In genomic region chr11:34680918-34681554, GRCh38 we compare ENCODE assay signal across 10 cellular contexts.
DNase-seq lines count a peak whose midpoint lies in the region; FAIRE-seq and TF ChIP-seq lines count a peak whose summit lies in the region.
"Had no signal": no experiment of that assay in that cellular context is flagged by ENCODE, and none has a peak within 500 bp of the region (broad histone marks: within the 10 kb centered on the region; RNA-seq: fewer than 3 reads in every experiment).

No MANE protein-coding gene starts in this region.

- in situ Hi-C loops in HAP-1 (cut with MboI; ENCODE audit: low sequenced_read_pairs) = no loop called here

- no peak for TF ChIP-seq CTCF in bronchial epithelial cell (IDR thresholded peaks at IDR 0.05; ENCODE audit: insufficient read depth, low read length, severe bottlenecking)

- H3K14ac ChIP-seq in mesenchymal stem cell (ENCODE audit: low read length in 2 of 2) = no peak overlapping the region

- peak; percentile 50 for FAIRE-seq in bronchial epithelial cell (lab: Jason Lieb, UNC)

- H3K4me3 ChIP-seq in bronchial epithelial cell (ENCODE audit: low read depth, low read length) = no peak overlapping the region
- H3K4me3 ChIP-seq in mesenchymal stem cell (ENCODE audit: insufficient read depth in 1 of 2, low read depth in 1 of 2, low read length in 2 of 2) = no peak overlapping the region
- no peak overlapping the region for H3K4me3 ChIP-seq in HAP-1
- H3K4me3 ChIP-seq: suprapubic skin had no signal

- WGBS in mesenchymal stem cell = 43% methylated on average over 4 of the region's 5 CpGs

- H2AK5ac ChIP-seq in mesenchymal stem cell (ENCODE audit: low read length, severe bottlenecking) = no peak overlapping the region

- no peak overlapping the region for H2BK12ac ChIP-seq in mesenchymal stem cell (ENCODE audit: low read length in 2 of 2)

- peak overlapping the region; percentile 10 for H4K91ac ChIP-seq in mesenchymal stem cell (ENCODE audit: low read length)

- H3K4ac ChIP-seq in mesenchymal stem cell (ENCODE audit: low read depth in 1 of 2, low read length in 2 of 2) = no peak overlapping the region

- H3K27me3 ChIP-seq in bronchial epithelial cell (ENCODE audit: control insufficient read depth, insufficient read depth, low read length) (no peaks in the 10 kb centered on the region), mesenchymal stem cell (ENCODE audit: control insufficient read depth in 1 of 2, insufficient read depth in 1 of 2, low read length in 2 of 2) (no peaks in the 10 kb centered on the region), HAP-1 (ENCODE audit: low read depth) (no peaks in the 10 kb centered on the region)
- H3K27me3 ChIP-seq: suprapubic skin had no signal

- no peak overlapping the region for H3K23ac ChIP-seq in mesenchymal stem cell (ENCODE audit: low read length in 2 of 2)

- peak overlapping the region in 1 of 2 experiments; percentile 24 for H3K18ac ChIP-seq in mesenchymal stem cell (ENCODE audit: low read depth in 1 of 2, low read length in 2 of 2)

- H3K4me1 ChIP-seq in mesenchymal stem cell (ENCODE audit: control insufficient read depth, insufficient read depth, low read depth, low read length) = peaks cover 6% of the 10 kb centered on the region
- peaks cover 10% of the 10 kb centered on the region for H3K4me1 ChIP-seq in HAP-1

- H3K36me3 ChIP-seq in bronchial epithelial cell (ENCODE audit: control insufficient read depth, insufficient read depth, low read length) = no peaks in the 10 kb centered on the region
- H3K36me3 ChIP-seq in mesenchymal stem cell (ENCODE audit: control insufficient read depth in 1 of 2, insufficient read depth in 2 of 2, low read depth in 1 of 2, low read length in 2 of 2) = no peaks in the 10 kb centered on the region
- no peaks in the 10 kb centered on the region for H3K36me3 ChIP-seq in HAP-1 (replicated peaks)
- H3K36me3 ChIP-seq: suprapubic skin had no signal

- H3K9ac ChIP-seq in mesenchymal stem cell (ENCODE audit: low read length) = no peak overlapping the region

- peak; percentile 63 for DNase-seq in DMS79 treated with DMSO at 0.1 percent for 48 hours (lab: John Stamatoyannopoulos, UW)
- peak; percentile 91 for DNase-seq in NCI-H146 treated with DMSO at 0.1 percent for 48 hours (lab: John Stamatoyannopoulos, UW; ENCODE audit: unreplicated experiment)
- peak; percentile 94 for DNase-seq in bronchial epithelial cell (ENCODE audit: low read depth)
- DNase-seq in mesenchymal stem cell = peak; percentile 84
- DNase-seq in stimulated activated naive CD4-positive, alpha-beta T cell (lab: John Stamatoyannopoulos, UW) = no peak
- no peak for DNase-seq in OCI-M2 (lab: John Stamatoyannopoulos, UW; ENCODE audit: unreplicated experiment)
- DNase-seq in NCI-H2227 (lab: John Stamatoyannopoulos, UW; ENCODE audit: unreplicated experiment) = no peak
- DNase-seq in HAP-1 (ENCODE audit: low spot score in 2 of 2) = no peak
- DNase-seq: activated CD4-positive, alpha-beta T cell treated with anti-CD3 and anti-CD28 coated beads for 4 hours had no signal

- H3K27ac ChIP-seq in mesenchymal stem cell (ENCODE audit: low read length, poor library complexity, severe bottlenecking) = no peak overlapping the region
- H3K27ac ChIP-seq: suprapubic skin had no signal

- no peak overlapping the region for H2AFZ ChIP-seq in mesenchymal stem cell (ENCODE audit: low read depth, low read length)

- H3K9me3 ChIP-seq in mesenchymal stem cell (ENCODE audit: control insufficient read depth, low read length) (no peaks in the 10 kb centered on the region), HAP-1 (no peaks in the 10 kb centered on the region)
- H3K9me3 ChIP-seq: suprapubic skin had no signal

- H4K8ac ChIP-seq in mesenchymal stem cell (ENCODE audit: low read length) = no peak overlapping the region

- H2BK5ac ChIP-seq in mesenchymal stem cell (ENCODE audit: low read depth, low read length, poor library complexity, severe bottlenecking) = no peak overlapping the region

- no peak overlapping the region for H3K4me2 ChIP-seq in mesenchymal stem cell (ENCODE audit: low read length, poor library complexity, severe bottlenecking)

- H2BK15ac ChIP-seq in mesenchymal stem cell (ENCODE audit: low read depth, poor library complexity, severe bottlenecking) = no peak overlapping the region

- no peaks in the 10 kb centered on the region for H3K79me1 ChIP-seq in mesenchymal stem cell (replicated peaks; ENCODE audit: low read length, poor library complexity, severe bottlenecking)

- no peak overlapping the region for H2BK120ac ChIP-seq in mesenchymal stem cell (ENCODE audit: low read depth, low read length)

Comparison
In these comparisons a context has a peak if more than half of its experiments do, and no peak if none do; other contexts are left out.
1. DNase-seq: peak in DMS79 treated with DMSO at 0.1 percent for 48 hours (single experiment), NCI-H146 treated with DMSO at 0.1 percent for 48 hours (single experiment), bronchial epithelial cell (single experiment) and mesenchymal stem cell (single experiment); none in stimulated activated naive CD4-positive, alpha-beta T cell (0 of 6), OCI-M2 (single experiment), NCI-H2227 (single experiment) and HAP-1 (0 of 2).